In genomic region chr10:77190275-77190674, GRCh38 we compare ENCODE assay signal across 16 cellular contexts.
"Had no signal": no experiment of that assay in that cellular context is flagged by ENCODE, and none has a peak within 500 bp of the region (broad histone marks: within the 10 kb centered on the region; RNA-seq: fewer than 3 reads in every experiment).

No MANE protein-coding gene starts in this region.

- H3K4me1 ChIP-seq: adrenal gland, left ventricle myocardium inferior, upper lobe of right lung had no signal

- ATAC-seq: activated CD8-positive, alpha-beta T cell treated with anti-CD3 and anti-CD28 coated beads, Interleukin-2, amount 10 ng/mL, durations not matched to agents 7 days and 5 days; natural killer cell; stimulated activated naive CD8-positive, alpha-beta T cell treated with anti-CD3 and anti-CD28 coated beads, Interleukin-15, Interleukin-2, amounts not matched to agents 100 U/mL and 50 U/mL, for 24 hours; upper lobe of right lung had no signal

- DNase-seq: activated CD4-positive, alpha-beta T cell treated with anti-CD3 and anti-CD28 coated beads for 1 hour; activated CD4-positive, alpha-beta T cell treated with anti-CD3 and anti-CD28 coated beads, Interleukin-2, amount 50 U/mL, for 1 hour; activated CD8-positive, alpha-beta T cell treated with anti-CD3 and anti-CD28 coated beads, Interleukin-2, amount 10 ng/mL, durations not matched to agents 7 days and 5 days; adrenal gland; central memory CD4-positive, alpha-beta T cell; effector memory CD4-positive, alpha-beta T cell; foreskin melanocyte; glutamatergic neuron; hypothalamus; left ventricle myocardium inferior; natural killer cell; retina; stimulated activated CD4-positive, alpha-beta T cell treated with anti-CD3 and anti-CD28 coated beads, Interleukin-4, amount 100 ng/mL, for 1 hour; stimulated activated naive CD8-positive, alpha-beta T cell treated with anti-CD3 and anti-CD28 coated beads, Interleukin-15, Interleukin-2, amounts not matched to agents 100 U/mL and 50 U/mL, for 24 hours; upper lobe of right lung had no signal

- H3K9me3 ChIP-seq: adrenal gland, left ventricle myocardium inferior, upper lobe of right lung had no signal

- H3K4me1 Mint-ChIP-seq: natural killer cell had no signal

- H3K9me3 Mint-ChIP-seq: natural killer cell had no signal

- H3K27ac Mint-ChIP-seq: activated CD8-positive, alpha-beta T cell treated with anti-CD3 and anti-CD28 coated beads, Interleukin-2, amount 10 ng/mL, durations not matched to agents 7 days and 5 days; activated naive CD8-positive, alpha-beta T cell; natural killer cell had no signal

- H3K4me3 Mint-ChIP-seq: activated CD8-positive, alpha-beta T cell treated with anti-CD3 and anti-CD28 coated beads, Interleukin-2, amount 10 ng/mL, durations not matched to agents 7 days and 5 days; activated naive CD8-positive, alpha-beta T cell; natural killer cell had no signal

- H3K36me3 Mint-ChIP-seq: activated naive CD8-positive, alpha-beta T cell; natural killer cell had no signal

- H3K27ac ChIP-seq: adrenal gland, left ventricle myocardium inferior, upper lobe of right lung had no signal

- H3K36me3 ChIP-seq: adrenal gland, left ventricle myocardium inferior, upper lobe of right lung had no signal

- H3K27me3 ChIP-seq: adrenal gland had no signal

- H3K4me3 ChIP-seq: adrenal gland, left ventricle myocardium inferior, upper lobe of right lung had no signal
